Comparison of ENCODE assay signal across 1 cellular context in genomic region chr14:91245029-91245428, GRCh38.
TF ChIP-seq lines count a peak whose summit lies in the region.

No MANE protein-coding gene starts in this region.

TF ChIP-seq in IMR-90, 13 proteins besides CTCF, POLR2A, EP300 and RAD21 (continued from another document):
- TF ChIP-seq BHLHE40 (IDR thresholded peaks at IDR 0.05; ENCODE audit: low read depth, low read length): no peak
- TF ChIP-seq RFX5 (IDR thresholded peaks at IDR 0.05; ENCODE audit: low read depth, low read length): no peak
- no peak for TF ChIP-seq MAFK (IDR thresholded peaks at IDR 0.05; ENCODE audit: low read depth, low read length)
